In the genomic region with DNA sequence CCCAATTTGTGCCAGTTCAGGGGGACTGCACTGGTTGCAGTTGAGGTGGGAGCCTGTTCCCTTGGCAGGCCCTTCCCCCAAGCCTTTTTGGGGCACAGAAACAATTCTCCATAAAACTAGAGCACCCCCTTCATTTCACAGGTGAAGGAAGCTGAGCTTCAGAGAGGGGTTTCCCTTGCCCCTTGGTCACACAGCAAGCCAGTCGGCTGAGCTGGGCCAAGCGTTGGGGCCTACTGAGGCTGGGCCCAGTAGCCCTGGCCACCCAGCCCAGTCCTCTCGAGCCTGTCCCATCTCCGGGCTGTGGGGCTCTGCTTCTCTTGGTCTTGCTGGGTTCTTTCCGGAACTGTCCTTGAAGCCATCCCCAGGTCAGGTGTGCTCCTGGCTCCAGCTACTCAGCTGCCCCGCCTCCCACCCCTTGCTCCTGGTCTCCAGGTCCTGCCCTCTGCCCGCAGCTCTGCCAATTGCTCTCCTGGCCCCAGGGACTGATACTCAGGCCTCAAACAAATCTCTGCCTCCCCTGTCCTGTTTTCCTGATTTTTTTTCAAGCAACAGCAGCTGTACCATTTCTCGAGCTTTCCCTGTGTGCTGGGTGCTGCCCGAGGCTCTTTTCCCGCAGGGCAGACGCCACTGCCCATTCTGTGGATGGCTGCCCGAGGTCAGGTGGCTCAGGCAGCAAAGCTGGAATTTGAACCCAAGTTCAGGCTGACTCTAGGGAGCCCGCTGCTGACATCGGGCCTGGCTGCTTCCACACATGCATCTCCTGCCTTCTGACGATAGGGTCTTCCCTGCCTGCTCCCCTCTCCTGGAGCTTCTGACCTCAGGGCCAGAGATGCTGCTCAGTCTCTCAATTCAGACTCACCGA, we compare ENCODE assay signal across 20 cellular contexts.
DNase-seq lines count a peak whose midpoint lies in the region; ATAC-seq, FAIRE-seq and TF ChIP-seq lines count a peak whose summit lies in the region.
"Had no signal": no experiment of that assay in that cellular context is flagged by ENCODE, and none has a peak within 500 bp of the region (broad histone marks: within the 10 kb centered on the region; RNA-seq: fewer than 3 reads in every experiment).

No MANE protein-coding gene starts in this region.

- H3K23ac ChIP-seq in neuronal stem cell (ENCODE audit: low read depth, low read length, poor library complexity) = no peak overlapping the region

- H3K9me3 ChIP-seq in BLaER1 (no peaks in the 10 kb centered on the region), RWPE2 (ENCODE audit: severe bottlenecking) (no peaks in the 10 kb centered on the region), HepG2 (ENCODE audit: low read length) (no peaks in the 10 kb centered on the region), neuronal stem cell (replicated peaks in 1 of 2; ENCODE audit: control insufficient read depth in 2 of 2, insufficient read depth in 1 of 2, low read depth in 1 of 2, low read length in 2 of 2) (no peaks in the 10 kb centered on the region)
- H3K9me3 ChIP-seq: A549 had no signal

- in situ Hi-C loops in HepG2 (cut with HindIII; ENCODE audit: extremely low pct_ligation_motif_present, low pct_unique_long_range_greater_than_20kb) = no loop called here

- H3K4me3 ChIP-seq in BLaER1 (no peak overlapping the region), RWPE2 (ENCODE audit: severe bottlenecking) (no peak overlapping the region), HepG2 (replicated peaks in 1 of 3; ENCODE audit: insufficient read depth in 1 of 3, low read depth in 2 of 3, low read length in 3 of 3) (no peak overlapping the region), neuronal stem cell (ENCODE audit: low read length in 2 of 2) (no peak overlapping the region)
- H3K4me3 ChIP-seq: A549 had no signal

- H3K9ac ChIP-seq in BLaER1 (no peak overlapping the region), HepG2 (ENCODE audit: insufficient read depth, low read depth, low read length) (peak overlapping the region; percentile 23; the same call in 1 of the 2 replicates), neuronal stem cell (ENCODE audit: low read depth, low read length, poor library complexity) (no peak overlapping the region)

- 0 out of 4 replicates have a peak, but pooled peaks of 1 of the 2 experiments have one; percentile 22 for TF ChIP-seq POLR2A in HepG2 (IDR thresholded peaks at IDR 0.05; ENCODE audit: insufficient read depth in 1 of 2, low read depth in 2 of 2, low read length in 2 of 2)

- H4K91ac ChIP-seq in neuronal stem cell (ENCODE audit: low read depth, low read length, poor library complexity) = no peak overlapping the region

- TF ChIP-seq CTCF in RWPE2 (IDR thresholded peaks at IDR 0.05; ENCODE audit: poor library complexity, severe bottlenecking) (no peak), HepG2 (CRISPR knock-in tag; IDR thresholded peaks at IDR 0.05) (no peak)

- H3K36me3 ChIP-seq in BLaER1 (no peaks in the 10 kb centered on the region), RWPE2 (ENCODE audit: low read depth) (no peaks in the 10 kb centered on the region), HepG2 (replicated peaks in 1 of 2; ENCODE audit: control insufficient read depth in 1 of 2, insufficient read depth in 2 of 2, low read length in 2 of 2) (no peaks in the 10 kb centered on the region), neuronal stem cell (replicated peaks in 1 of 2; ENCODE audit: control insufficient read depth in 2 of 2, insufficient read depth in 2 of 2, low read length in 2 of 2) (no peaks in the 10 kb centered on the region)

- ATAC-seq in RWPE2 (ENCODE audit: low read depth) = no peak
- peak; percentile 74 for ATAC-seq in HepG2
- no peak for ATAC-seq in HG03159 (IDR thresholded peaks at IDR 0.05; ENCODE audit: unreplicated experiment)
- ATAC-seq in GM18498 (IDR thresholded peaks at IDR 0.05; ENCODE audit: unreplicated experiment) = no peak
- ATAC-seq: A549, HCT116, Panc1 had no signal

- 39% methylated on average over 14 of the region's 16 CpGs for WGBS in HepG2 (ENCODE audit: low lambda C conversion rate)
- WGBS in neuronal stem cell (ENCODE audit: extremely low coverage in 2 of 2, insufficient read length in 2 of 2, insufficient replicate concordance in 1 of 2), 2 donors = no CpG with 5 or more reads among the region's 16 CpGs

- no peaks in the 10 kb centered on the region for H4K20me1 ChIP-seq in BLaER1
- no peaks in the 10 kb centered on the region for H4K20me1 ChIP-seq in HepG2 (ENCODE audit: insufficient read depth, low read length)

- H3K14ac ChIP-seq in neuronal stem cell (ENCODE audit: low read length) = no peak overlapping the region

- H3K27ac ChIP-seq in BLaER1 = no peak overlapping the region
- H3K27ac ChIP-seq in RWPE2 (ENCODE audit: poor library complexity, severe bottlenecking) = no peak overlapping the region
- H3K27ac ChIP-seq in HepG2 (ENCODE audit: extremely low read length, insufficient read depth, low read length) = peak overlapping the region; percentile 51
- H3K27ac ChIP-seq in neuronal stem cell (replicated peaks; ENCODE audit: low read length) = no peak overlapping the region
- H3K27ac ChIP-seq: A549 had no signal

- intact Hi-C loops in HepG2 (cut with micrococcal nuclease; ENCODE audit: unreplicated experiment) = no loop called here

- H3K4me1 ChIP-seq in BLaER1 = peaks cover 35% of the 10 kb centered on the region
- H3K4me1 ChIP-seq in RWPE2 (ENCODE audit: insufficient read depth, poor library complexity, severe bottlenecking) = no peaks in the 10 kb centered on the region
- peaks cover 72% of the 10 kb centered on the region for H3K4me1 ChIP-seq in HepG2 (ENCODE audit: insufficient read depth, low read length)
- peaks cover 5 to 36% of the 10 kb centered on the region in 2 donors for H3K4me1 ChIP-seq in neuronal stem cell (ENCODE audit: control insufficient read depth in 2 of 2, insufficient read depth in 1 of 2, low read depth in 1 of 2, low read length in 2 of 2)
- H3K4me1 ChIP-seq: A549 had no signal

- no peak overlapping the region for H4K8ac ChIP-seq in neuronal stem cell (ENCODE audit: low read depth, low read length)

- POLR2A ChIA-PET in HepG2 (lab: Yijun Ruan, JAX) = interaction anchor here (1.1 to 9.6 kb wide), 5 partner anchors 11 to 87 kb away, joined by 3 to 66 read pairs (median 11); a partner anchor contains a TSS

- peak overlapping the region; percentile 68 for H3K4me2 ChIP-seq in BLaER1
- peak overlapping the region; percentile 52 for H3K4me2 ChIP-seq in HepG2 (ENCODE audit: low read depth, low read length)
- H3K4me2 ChIP-seq in neuronal stem cell (ENCODE audit: insufficient read depth, low read length, poor library complexity, severe bottlenecking) = no peak overlapping the region
- H3K4me2 ChIP-seq: A549 had no signal

- H3K79me1 ChIP-seq in neuronal stem cell (ENCODE audit: low read depth, low read length) = no peaks in the 10 kb centered on the region

- BruUV-seq in HepG2 (replicated peaks; lab: Mats Ljungman, UMichigan) = no TSS peak

- H3K18ac ChIP-seq in neuronal stem cell (ENCODE audit: low read length) = no peak overlapping the region

- peak overlapping the region; percentile 35 for H2AK5ac ChIP-seq in neuronal stem cell (ENCODE audit: low read depth, low read length)

- no peak for TF ChIP-seq RAD21 in HepG2 (CRISPR knock-in tag; IDR thresholded peaks at IDR 0.05)

- CTCF ChIA-PET in HepG2 (lab: Yijun Ruan, JAX; ENCODE audit: low intra/inter-chr PET ratio, low total read pairs) = no interaction called here

- FAIRE-seq in HepG2 (lab: Jason Lieb, UNC) = peak; percentile 83
- FAIRE-seq in GM19239 (lab: Jason Lieb, UNC) = no peak
- FAIRE-seq: A549 had no signal

- TF ChIP-seq EP300 in HepG2 (IDR thresholded peaks at IDR 0.05; ENCODE audit: low read depth in 2 of 2, low read length in 2 of 2) (no peak), HepG2 (CRISPR knock-in tag; IDR thresholded peaks at IDR 0.05; ENCODE audit: borderline replicate concordance) (no peak)

- no peaks in the 10 kb centered on the region for H3K79me2 ChIP-seq in HepG2 (ENCODE audit: insufficient read depth, low read length)

- H2BK5ac ChIP-seq in neuronal stem cell (ENCODE audit: low read length) = no peak overlapping the region

- no peak overlapping the region for H2BK120ac ChIP-seq in neuronal stem cell (ENCODE audit: low read depth, low read length)

- H2BK15ac ChIP-seq in neuronal stem cell (ENCODE audit: low read length) = no peak overlapping the region

- H2AFZ ChIP-seq in HepG2 (ENCODE audit: low read length) = no peak overlapping the region
- no peak overlapping the region for H2AFZ ChIP-seq in neuronal stem cell (ENCODE audit: low read length)

- H2BK12ac ChIP-seq in neuronal stem cell (ENCODE audit: low read length) = no peak overlapping the region

- DNase-seq in RWPE2 (ENCODE audit: low spot score) = peak; percentile 24
- DNase-seq in HepG2 (ENCODE audit: low spot score) = peak; percentile 66
- no peak for DNase-seq in neuronal stem cell (ENCODE audit: low spot score)
- no peak for DNase-seq in GM19239 (ENCODE audit: insufficient read length, low spot score)
- no peak for DNase-seq in NCI-H748 treated with DMSO at 0.1 percent for 48 hours (lab: John Stamatoyannopoulos, UW)
- DNase-seq: CD8-positive, alpha-beta memory T cell; DND-41; MM.1S; NCI-H1092 treated with DMSO at 0.1 percent for 48 hours; NCI-H146; NCI-H2081; NCI-H2171 treated with DMSO at 0.1 percent for 48 hours; NCI-H446; NCI-H526 treated with DMSO at 0.1 percent for 48 hours had no signal

- no peak overlapping the region for H3K4ac ChIP-seq in neuronal stem cell (ENCODE audit: low read length)

- H3K27me3 ChIP-seq in BLaER1 = no peaks in the 10 kb centered on the region
- peaks cover 4% of the 10 kb centered on the region for H3K27me3 ChIP-seq in RWPE2 (ENCODE audit: insufficient read depth, poor library complexity, severe bottlenecking)
- no peaks in the 10 kb centered on the region for H3K27me3 ChIP-seq in HepG2 (ENCODE audit: control insufficient read depth in 1 of 2, insufficient read depth in 2 of 2, low read length in 2 of 2)
- peaks cover 0 to 13% (median 7%) of the 10 kb centered on the region in 3 experiments for H3K27me3 ChIP-seq in neuronal stem cell (ENCODE audit: control insufficient read depth in 3 of 3, insufficient read depth in 3 of 3, low read depth in 1 of 3, low read length in 3 of 3)

TF ChIP-seq in HepG2, 621 proteins besides CTCF, POLR2A, EP300 and RAD21 (continues in another document):
- TF ChIP-seq TBX2 (CRISPR knock-in tag; IDR thresholded peaks at IDR 0.05; ENCODE audit: borderline replicate concordance) (no peak; the same call in 1 of the 2 replicates), MATR3 (CRISPR knock-in tag; IDR thresholded peaks at IDR 0.05) (no peak), GABPA (IDR thresholded peaks at IDR 0.05; ENCODE audit: low read depth, low read length) (no peak), GABPA (CRISPR knock-in tag; IDR thresholded peaks at IDR 0.05; ENCODE audit: low read depth) (no peak), KAT8 (CRISPR knock-in tag; IDR thresholded peaks at IDR 0.05) (0 out of 2 replicates have a peak, but pooled peaks have one; percentile 7), RBFOX2 (IDR thresholded peaks at IDR 0.05; ENCODE audit: low read depth, low read length) (0 out of 2 replicates have a peak, but pooled peaks have one; percentile 42), ZBTB7B (CRISPR knock-in tag; IDR thresholded peaks at IDR 0.05) (no peak)

Comparison
In these comparisons a context has a peak if more than half of its experiments do, and no peak if none do; other contexts are left out.
1. DNase-seq: peak in RWPE2 (single experiment) and HepG2 (single experiment); none in neuronal stem cell (single experiment), GM19239 (single experiment) and NCI-H748 treated with DMSO at 0.1 percent for 48 hours (single experiment).